In genomic region chr14:51478241-51478640, GRCh38 we compare ENCODE assay signal across 1 cellular context.
TF ChIP-seq lines count a peak whose summit lies in the region.

No MANE protein-coding gene starts in this region.

TF ChIP-seq in HEK293T, 16 proteins besides CTCF, POLR2A, EP300 and RAD21 (continued from another document):
- TF ChIP-seq L3MBTL2 (conservative IDR thresholded peaks at IDR 0.05), result no peak
